In the genomic region with DNA sequence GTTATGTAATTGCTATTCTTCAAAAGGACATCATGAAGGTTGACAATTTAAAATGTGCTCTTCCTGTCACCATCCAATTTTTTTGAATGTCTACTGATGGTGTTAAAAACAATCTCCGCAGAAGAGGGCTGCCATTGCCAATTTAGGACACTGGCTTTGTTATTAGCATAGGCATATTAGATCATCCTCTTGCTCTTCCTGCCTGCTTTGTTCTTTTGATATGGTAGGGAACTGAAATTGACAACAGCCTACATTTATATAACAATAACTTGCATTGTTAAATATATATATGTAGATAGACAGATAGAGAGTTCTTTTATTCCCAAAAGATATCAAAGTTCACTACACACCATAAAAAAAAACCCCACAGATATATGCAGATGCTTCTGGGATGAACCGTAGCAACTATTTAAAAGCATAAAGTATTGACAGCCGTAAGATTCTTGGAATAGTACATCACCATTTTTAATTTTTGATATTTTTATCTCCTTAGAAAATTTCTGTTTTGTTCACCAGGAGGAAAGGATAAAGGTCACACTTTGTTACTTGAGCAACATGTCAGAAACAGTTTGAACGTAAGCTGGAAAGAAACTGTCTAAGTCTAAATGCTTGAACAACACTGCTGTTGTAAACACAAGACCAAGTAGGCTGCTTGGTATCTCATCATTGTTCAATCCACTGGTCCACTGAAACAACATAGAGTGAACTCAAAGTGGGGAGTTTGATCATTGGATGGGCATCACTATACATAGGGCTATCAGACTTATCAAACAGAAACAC, we compare ENCODE assay signal across 1 cellular context.
A peak's percentile ranks its signal among the peaks of the same experiment; 100 is the strongest.
TF ChIP-seq lines count a peak whose summit lies in the region.

No MANE protein-coding gene starts in this region.

TF ChIP-seq in GM23338, 12 proteins besides CTCF, POLR2A, EP300 and RAD21 (continued from another document):
- TF ChIP-seq, protein P1, sequence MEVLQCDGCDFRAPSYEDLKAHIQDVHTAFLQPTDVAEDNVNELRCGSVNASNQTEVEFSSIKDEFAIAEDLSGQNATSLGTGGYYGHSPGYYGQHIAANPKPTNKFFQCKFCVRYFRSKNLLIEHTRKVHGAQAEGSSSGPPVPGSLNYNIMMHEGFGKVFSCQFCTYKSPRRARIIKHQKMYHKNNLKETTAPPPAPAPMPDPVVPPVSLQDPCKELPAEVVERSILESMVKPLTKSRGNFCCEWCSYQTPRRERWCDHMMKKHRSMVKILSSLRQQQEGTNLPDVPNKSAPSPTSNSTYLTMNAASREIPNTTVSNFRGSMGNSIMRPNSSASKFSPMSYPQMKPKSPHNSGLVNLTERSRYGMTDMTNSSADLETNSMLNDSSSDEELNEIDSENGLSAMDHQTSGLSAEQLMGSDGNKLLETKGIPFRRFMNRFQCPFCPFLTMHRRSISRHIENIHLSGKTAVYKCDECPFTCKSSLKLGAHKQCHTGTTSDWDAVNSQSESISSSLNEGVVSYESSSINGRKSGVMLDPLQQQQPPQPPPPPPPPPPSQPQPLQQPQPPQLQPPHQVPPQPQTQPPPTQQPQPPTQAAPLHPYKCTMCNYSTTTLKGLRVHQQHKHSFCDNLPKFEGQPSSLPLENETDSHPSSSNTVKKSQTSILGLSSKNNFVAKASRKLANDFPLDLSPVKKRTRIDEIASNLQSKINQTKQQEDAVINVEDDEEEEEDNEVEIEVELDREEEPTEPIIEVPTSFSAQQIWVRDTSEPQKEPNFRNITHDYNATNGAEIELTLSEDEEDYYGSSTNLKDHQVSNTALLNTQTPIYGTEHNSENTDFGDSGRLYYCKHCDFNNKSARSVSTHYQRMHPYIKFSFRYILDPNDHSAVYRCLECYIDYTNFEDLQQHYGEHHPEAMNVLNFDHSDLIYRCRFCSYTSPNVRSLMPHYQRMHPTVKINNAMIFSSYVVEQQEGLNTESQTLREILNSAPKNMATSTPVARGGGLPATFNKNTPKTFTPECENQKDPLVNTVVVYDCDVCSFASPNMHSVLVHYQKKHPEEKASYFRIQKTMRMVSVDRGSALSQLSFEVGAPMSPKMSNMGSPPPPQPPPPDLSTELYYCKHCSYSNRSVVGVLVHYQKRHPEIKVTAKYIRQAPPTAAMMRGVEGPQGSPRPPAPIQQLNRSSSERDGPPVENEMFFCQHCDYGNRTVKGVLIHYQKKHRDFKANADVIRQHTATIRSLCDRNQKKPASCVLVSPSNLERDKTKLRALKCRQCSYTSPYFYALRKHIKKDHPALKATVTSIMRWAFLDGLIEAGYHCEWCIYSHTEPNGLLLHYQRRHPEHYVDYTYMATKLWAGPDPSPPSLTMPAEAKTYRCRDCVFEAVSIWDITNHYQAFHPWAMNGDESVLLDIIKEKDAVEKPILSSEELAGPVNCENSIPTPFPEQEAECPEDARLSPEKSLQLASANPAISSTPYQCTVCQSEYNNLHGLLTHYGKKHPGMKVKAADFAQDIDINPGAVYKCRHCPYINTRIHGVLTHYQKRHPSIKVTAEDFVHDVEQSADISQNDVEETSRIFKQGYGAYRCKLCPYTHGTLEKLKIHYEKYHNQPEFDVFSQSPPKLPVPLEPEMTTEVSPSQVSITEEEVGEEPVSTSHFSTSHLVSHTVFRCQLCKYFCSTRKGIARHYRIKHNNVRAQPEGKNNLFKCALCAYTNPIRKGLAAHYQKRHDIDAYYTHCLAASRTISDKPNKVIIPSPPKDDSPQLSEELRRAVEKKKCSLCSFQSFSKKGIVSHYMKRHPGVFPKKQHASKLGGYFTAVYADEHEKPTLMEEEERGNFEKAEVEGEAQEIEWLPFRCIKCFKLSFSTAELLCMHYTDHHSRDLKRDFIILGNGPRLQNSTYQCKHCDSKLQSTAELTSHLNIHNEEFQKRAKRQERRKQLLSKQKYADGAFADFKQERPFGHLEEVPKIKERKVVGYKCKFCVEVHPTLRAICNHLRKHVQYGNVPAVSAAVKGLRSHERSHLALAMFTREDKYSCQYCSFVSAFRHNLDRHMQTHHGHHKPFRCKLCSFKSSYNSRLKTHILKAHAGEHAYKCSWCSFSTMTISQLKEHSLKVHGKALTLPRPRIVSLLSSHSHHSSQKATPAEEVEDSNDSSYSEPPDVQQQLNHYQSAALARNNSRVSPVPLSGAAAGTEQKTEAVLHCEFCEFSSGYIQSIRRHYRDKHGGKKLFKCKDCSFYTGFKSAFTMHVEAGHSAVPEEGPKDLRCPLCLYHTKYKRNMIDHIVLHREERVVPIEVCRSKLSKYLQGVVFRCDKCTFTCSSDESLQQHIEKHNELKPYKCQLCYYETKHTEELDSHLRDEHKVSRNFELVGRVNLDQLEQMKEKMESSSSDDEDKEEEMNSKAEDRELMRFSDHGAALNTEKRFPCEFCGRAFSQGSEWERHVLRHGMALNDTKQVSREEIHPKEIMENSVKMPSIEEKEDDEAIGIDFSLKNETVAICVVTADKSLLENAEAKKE (CRISPR knock-in tag; IDR thresholded peaks at IDR 0.05): no peak
- TF ChIP-seq NANOG (IDR thresholded peaks at IDR 0.05; ENCODE audit: borderline replicate concordance) (0 out of 2 replicates have a peak, but pooled peaks have one; percentile 22), JUNB (IDR thresholded peaks at IDR 0.05; ENCODE audit: unreplicated experiment) (no peak), CREB1 (CRISPR knock-in tag; IDR thresholded peaks at IDR 0.05; ENCODE audit: low read depth) (no peak)
